Comparison of ENCODE assay signal across 37 cellular contexts in the genomic region with DNA sequence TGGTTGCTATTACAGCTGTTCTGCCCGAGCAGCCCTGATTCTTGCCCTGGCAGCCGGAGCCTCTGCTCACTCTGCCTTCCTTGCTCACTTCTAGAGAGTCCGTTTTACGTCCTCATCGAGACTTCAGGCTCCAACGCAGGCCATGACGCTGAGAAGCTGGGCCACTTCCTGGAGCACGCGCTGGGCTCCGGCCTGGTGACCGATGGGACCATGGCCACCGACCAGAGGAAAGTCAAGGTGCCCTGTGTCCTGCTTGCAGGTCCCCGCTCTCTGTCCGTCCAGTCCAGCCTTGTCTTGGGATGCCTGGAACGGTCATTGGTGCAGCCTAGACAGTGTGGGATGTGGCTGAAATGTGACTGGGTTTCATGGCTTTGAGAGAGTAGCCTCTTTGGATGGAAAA. TPM values are rescaled to one million over a fixed set of nuclear protein-coding genes. Genes with fewer than 3 reads are reported as not detected.
"Had no signal": no experiment of that assay in that cellular context is flagged by ENCODE, and none has a peak within 500 bp of the region (broad histone marks: within the 10 kb centered on the region; RNA-seq: fewer than 3 reads in every experiment).

No MANE protein-coding gene starts in this region.

- H3K27ac Mint-ChIP-seq: activated B cell treated with CpG ODN at 0.5 μM for 24 hours; activated CD4-positive, alpha-beta memory T cell treated with anti-CD3 and anti-CD28 coated beads for 36 hours; activated naive CD4-positive, alpha-beta T cell treated with anti-CD3 and anti-CD28 coated beads, Interleukin-2, amount 50 U/mL, for 24 hours; activated naive CD8-positive, alpha-beta T cell treated with anti-CD3 and anti-CD28 coated beads, Interleukin-2, amount 10 ng/mL, durations not matched to agents 7 days and 5 days had no signal

- H3K4me1 ChIP-seq: ascending aorta had no signal

- H3K4me3 ChIP-seq: ascending aorta, cardiac muscle cell, PC-9 had no signal

- H3K27me3 ChIP-seq: ascending aorta, cardiac muscle cell had no signal

- H3K27me3 Mint-ChIP-seq: activated B cell treated with CpG ODN at 0.5 μM for 24 hours; activated CD4-positive, alpha-beta memory T cell treated with anti-CD3 and anti-CD28 coated beads for 36 hours; activated naive CD4-positive, alpha-beta T cell treated with anti-CD3 and anti-CD28 coated beads, Interleukin-2, amount 50 U/mL, for 24 hours; activated naive CD8-positive, alpha-beta T cell treated with anti-CD3 and anti-CD28 coated beads, Interleukin-2, amount 10 ng/mL, durations not matched to agents 7 days and 5 days; central memory CD8-positive, alpha-beta T cell had no signal

- H3K9ac ChIP-seq: KMS-11 had no signal

- H3K9me3 Mint-ChIP-seq: activated B cell treated with CpG ODN at 0.5 μM for 24 hours; activated CD4-positive, alpha-beta memory T cell treated with anti-CD3 and anti-CD28 coated beads for 36 hours; activated naive CD4-positive, alpha-beta T cell treated with anti-CD3 and anti-CD28 coated beads, Interleukin-2, amount 50 U/mL, for 24 hours; activated naive CD8-positive, alpha-beta T cell treated with anti-CD3 and anti-CD28 coated beads, Interleukin-2, amount 10 ng/mL, durations not matched to agents 7 days and 5 days; activated T-cell treated with anti-CD3 and anti-CD28 coated beads, Interleukin-2, amount 50 U/mL, for 4 hours; central memory CD8-positive, alpha-beta T cell had no signal

- H3K27ac ChIP-seq: cardiac muscle cell, KMS-11, PC-9, RWPE1, VCaP had no signal

- H3K4me3 Mint-ChIP-seq: activated B cell treated with CpG ODN at 0.5 μM for 24 hours; activated CD4-positive, alpha-beta memory T cell treated with anti-CD3 and anti-CD28 coated beads for 36 hours; activated naive CD4-positive, alpha-beta T cell treated with anti-CD3 and anti-CD28 coated beads, Interleukin-2, amount 50 U/mL, for 24 hours; activated naive CD8-positive, alpha-beta T cell treated with anti-CD3 and anti-CD28 coated beads, Interleukin-2, amount 10 ng/mL, durations not matched to agents 7 days and 5 days; activated T-cell treated with anti-CD3 and anti-CD28 coated beads, Interleukin-2, amount 50 U/mL, for 4 hours; central memory CD8-positive, alpha-beta T cell had no signal

- DNase-seq: activated B cell treated with CpG ODN at 0.5 μM for 24 hours; activated CD4-positive, alpha-beta memory T cell treated with anti-CD3 and anti-CD28 coated beads for 36 hours; activated CD4-positive, alpha-beta T cell treated with anti-CD3 and anti-CD28 coated beads for 4 hours; activated CD4-positive, alpha-beta T cell treated with anti-CD3 and anti-CD28 coated beads, Interleukin-2, amount 50 U/mL, for 1 hour; activated CD4-positive, CD25-positive, alpha-beta regulatory T cell treated with anti-CD3 and anti-CD28 coated beads, Interleukin-2, amount 50 U/mL, for 72 hours; activated CD8-positive, alpha-beta memory T cell treated with anti-CD3 and anti-CD28 coated beads, Interleukin-2, amount 50 U/mL, for 4 hours; activated effector memory CD4-positive, alpha-beta T cell treated with Interleukin-2 at 50 U/mL for 16 hours; activated naive CD8-positive, alpha-beta T cell treated with anti-CD3 and anti-CD28 coated beads, Interleukin-2, amount 10 ng/mL, durations not matched to agents 7 days and 5 days; activated T-cell treated with anti-CD3 and anti-CD28 coated beads for 4 hours; activated T-cell treated with anti-CD3 and anti-CD28 coated beads, Interleukin-2, amount 50 U/mL, for 4 hours; amygdala; MM.1S; MV-4-11; NCI-H1092; NCI-H146; NCI-H187; NCI-H2029 treated with DMSO at 0.1 percent for 48 hours; NCI-H2107; NCI-H2171; NCI-H510A; NCI-H526; NCI-H748 treated with DMSO at 0.1 percent for 48 hours; NK-92 treated with Interleukin-12 subunit alpha and Interleukin-12 subunit beta, amount 100 ng/mL, for 24 hours; PC-9; Right ventricle myocardium superior; SW 1271; T-helper 1 cell; T-helper 2 cell; T-helper 9 cell had no signal

- H3K9me3 ChIP-seq: ascending aorta had no signal

- H3K4me2 ChIP-seq: KMS-11, PC-9 had no signal

- ATAC-seq: activated T-cell treated with anti-CD3 and anti-CD28 coated beads, Interleukin-2, amount 50 U/mL, for 4 hours had no signal

- H3K36me3 ChIP-seq: cardiac muscle cell had no signal

- H3K4me1 Mint-ChIP-seq: activated B cell treated with CpG ODN at 0.5 μM for 24 hours; activated naive CD4-positive, alpha-beta T cell treated with anti-CD3 and anti-CD28 coated beads, Interleukin-2, amount 50 U/mL, for 24 hours had no signal

RNA-seq across cellular contexts. Expression of a gene that starts 25.5 kb away (rescaled TPM):
- total RNA-seq: activated B cell treated with CpG ODN at 0.5 μM for 24 hours, ascending aorta, LHCN-M2, Right ventricle myocardium superior had no signal

RNA-seq across cellular contexts. Expression of a gene that starts 57.8 kb away (rescaled TPM):
- total RNA-seq: ascending aorta, LHCN-M2, Right ventricle myocardium superior had no signal
